In genomic region chr15:76338555-76339301, GRCh38 we compare ENCODE assay signal across 9 cellular contexts. TPM values are rescaled to one million over a fixed set of nuclear protein-coding genes. Genes with fewer than 3 reads are reported as not detected.
A peak's percentile ranks its signal among the peaks of the same experiment; 100 is the strongest.
DNase-seq lines count a peak whose midpoint lies in the region; ATAC-seq and TF ChIP-seq lines count a peak whose summit lies in the region.
"Had no signal": no experiment of that assay in that cellular context is flagged by ENCODE, and none has a peak within 500 bp of the region (broad histone marks: within the 10 kb centered on the region; RNA-seq: fewer than 3 reads in every experiment).

No MANE protein-coding gene starts in this region.

- peaks cover 56 to 75% (median 71%) of the 10 kb centered on the region in 3 donors for H3K4me1 Mint-ChIP-seq in CD8-positive, alpha-beta memory T cell
- peaks cover 63% of the 10 kb centered on the region for H3K4me1 Mint-ChIP-seq in activated naive CD8-positive, alpha-beta T cell treated with anti-CD3 and anti-CD28 coated beads, Interleukin-2, amount 50 U/mL, for 24 hours

- peaks cover 0 to 6% (median 2%) of the 10 kb centered on the region in 5 donors for H3K9me3 Mint-ChIP-seq in CD8-positive, alpha-beta memory T cell
- no peaks in the 10 kb centered on the region for H3K9me3 Mint-ChIP-seq in activated naive CD8-positive, alpha-beta T cell treated with anti-CD3 and anti-CD28 coated beads, Interleukin-2, amount 50 U/mL, for 24 hours

- no peaks in the 10 kb centered on the region for H3K9me3 ChIP-seq in CD8-positive, alpha-beta memory T cell (ENCODE audit: low read length)
- H3K9me3 ChIP-seq in HCT116 (ENCODE audit: control insufficient read depth in 1 of 2, insufficient read depth in 1 of 2, low read depth in 1 of 2, low read length in 2 of 2) (no peaks in the 10 kb centered on the region), neural cell (ENCODE audit: low read length) (peaks cover 4% of the 10 kb centered on the region)
- H3K9me3 ChIP-seq: lower lobe of right lung had no signal

- intact Hi-C loops in HCT116 (cut with micrococcal nuclease): loop anchor here (10.0 kb wide), 1 partner anchor 506 kb away; no protein-coding TSS in a partner anchor

- no peaks in the 10 kb centered on the region for H3K36me3 ChIP-seq in CD8-positive, alpha-beta memory T cell (ENCODE audit: insufficient read depth, low read length)
- H3K36me3 ChIP-seq in HCT116 (ENCODE audit: control insufficient read depth in 1 of 2, insufficient read depth in 2 of 2, low read length in 2 of 2) (peaks cover 0 to 4% of the 10 kb centered on the region in 2 experiments; a peak in 2 of 4 replicates), neural cell (ENCODE audit: insufficient read depth, low read length) (no peaks in the 10 kb centered on the region)
- H3K36me3 ChIP-seq: lower lobe of right lung had no signal

- peak overlapping the region; percentile 65 to 91 (median 86) for H3K4me3 Mint-ChIP-seq in CD8-positive, alpha-beta memory T cell
- H3K4me3 Mint-ChIP-seq in activated naive CD8-positive, alpha-beta T cell treated with anti-CD3 and anti-CD28 coated beads, Interleukin-2, amount 50 U/mL, for 24 hours: peak overlapping the region; percentile 80

- no peak overlapping the region for H3K9ac ChIP-seq in HCT116 (ENCODE audit: low read length)
- H3K9ac ChIP-seq in neural cell (ENCODE audit: low read length): no peak overlapping the region

- no peak for ATAC-seq in HCT116
- ATAC-seq in activated naive CD8-positive, alpha-beta T cell treated with anti-CD3 and anti-CD28 coated beads, Interleukin-2, amount 50 U/mL, for 24 hours: no peak
- ATAC-seq in HG02571 (IDR thresholded peaks at IDR 0.05; ENCODE audit: unreplicated experiment): no peak
- no peak for ATAC-seq in GM21723 (IDR thresholded peaks at IDR 0.05; ENCODE audit: unreplicated experiment)

- peak overlapping the region; percentile 8 for H3K27ac ChIP-seq in CD8-positive, alpha-beta memory T cell (ENCODE audit: low read depth, low read length)
- H3K27ac ChIP-seq in HCT116 (ENCODE audit: low read depth, low read length): no peak overlapping the region; the same call in 1 of the 2 replicates
- H3K27ac ChIP-seq in neural cell (ENCODE audit: low read length): no peak overlapping the region
- H3K27ac ChIP-seq: lower lobe of right lung had no signal

- H3F3A ChIP-seq in neural cell (ENCODE audit: insufficient read depth, low read length, poor library complexity, severe bottlenecking): no peaks in the 10 kb centered on the region

- H3K4me3 ChIP-seq in CD8-positive, alpha-beta memory T cell (ENCODE audit: low read length): peak overlapping the region; percentile 25
- H3K4me3 ChIP-seq in HCT116 (replicated peaks in 1 of 2; ENCODE audit: low read depth in 1 of 2, low read length in 2 of 2) (no peak overlapping the region), neural cell (ENCODE audit: low read length) (no peak overlapping the region)

- CTCF ChIA-PET in CD8-positive, alpha-beta memory T cell (lab: Charles Lee): no interaction called here
- CTCF ChIA-PET in HCT116 (lab: Charles Lee): no interaction called here

- peaks cover 58% of the 10 kb centered on the region for H3K4me1 ChIP-seq in CD8-positive, alpha-beta memory T cell (ENCODE audit: insufficient read depth, low read length)
- peaks cover 10 to 25% of the 10 kb centered on the region in 2 experiments; a peak in 3 of 4 replicates for H3K4me1 ChIP-seq in HCT116 (ENCODE audit: control insufficient read depth in 1 of 2, insufficient read depth in 2 of 2, low read length in 2 of 2)

- H4K20me1 ChIP-seq in HCT116 (ENCODE audit: insufficient read depth) (no peaks in the 10 kb centered on the region), neural cell (ENCODE audit: insufficient read depth) (no peaks in the 10 kb centered on the region)

- RAD21 ChIA-PET in HCT116 (lab: Charles Lee; ENCODE audit: low non-redundant PET in 1 of 2, low total read pairs in 2 of 2, uncharacterized antibody in 2 of 2, unreplicated experiment in 2 of 2): no interaction called here

- POLR2A ChIA-PET in CD8-positive, alpha-beta memory T cell (lab: Charles Lee): no interaction called here
- POLR2A ChIA-PET in HCT116 (lab: Charles Lee): no interaction called here

- H3K79me2 ChIP-seq in HCT116 (ENCODE audit: insufficient read depth, low read length) (peaks cover 11% of the 10 kb centered on the region), neural cell (replicated peaks; ENCODE audit: insufficient read depth, low read length) (no peaks in the 10 kb centered on the region)

- no peak overlapping the region for H3K4me2 ChIP-seq in HCT116 (ENCODE audit: low read length)
- no peak overlapping the region for H3K4me2 ChIP-seq in neural cell (ENCODE audit: low read length)

- peak overlapping the region in 2 of 8 donors; percentile 8 to 41 for H3K27ac Mint-ChIP-seq in CD8-positive, alpha-beta memory T cell
- no peak overlapping the region for H3K27ac Mint-ChIP-seq in activated naive CD8-positive, alpha-beta T cell treated with anti-CD3 and anti-CD28 coated beads, Interleukin-2, amount 50 U/mL, for 24 hours

- no peak for TF ChIP-seq EP300 in neural cell (conservative IDR thresholded peaks at IDR 0.05; ENCODE audit: poor library complexity, severe bottlenecking)

- H3K9me2 ChIP-seq in HCT116 (ENCODE audit: insufficient read depth) (no peaks in the 10 kb centered on the region), neural cell (ENCODE audit: insufficient read depth, low read length) (no peaks in the 10 kb centered on the region)

- peaks cover 82 to 83% of the 10 kb centered on the region in 2 donors for H3K27me3 Mint-ChIP-seq in CD8-positive, alpha-beta memory T cell
- H3K27me3 Mint-ChIP-seq in activated naive CD8-positive, alpha-beta T cell treated with anti-CD3 and anti-CD28 coated beads, Interleukin-2, amount 50 U/mL, for 24 hours: peaks cover 82% of the 10 kb centered on the region

- H3K36me3 Mint-ChIP-seq in CD8-positive, alpha-beta memory T cell: no peaks in the 10 kb centered on the region
- H3K36me3 Mint-ChIP-seq in activated naive CD8-positive, alpha-beta T cell treated with anti-CD3 and anti-CD28 coated beads, Interleukin-2, amount 50 U/mL, for 24 hours (ENCODE audit: low read depth): no peaks in the 10 kb centered on the region

- TF ChIP-seq CTCF in HCT116 (IDR thresholded peaks at IDR 0.05 in 2 of 3, conservative IDR thresholded peaks at IDR 0.05 in 1 of 3; ENCODE audit: borderline replicate concordance in 1 of 3, insufficient read depth in 1 of 3, low read depth in 2 of 3, low read length in 2 of 3) (no peak), neural cell (IDR thresholded peaks at IDR 0.05; ENCODE audit: poor library complexity, severe bottlenecking) (no peak)

- no peak for TF ChIP-seq POLR2A in HCT116 (IDR thresholded peaks at IDR 0.05; ENCODE audit: borderline replicate concordance, extremely low read depth, insufficient read depth, insufficient read length)

- TF ChIP-seq RAD21 in HCT116 (IDR thresholded peaks at IDR 0.05; ENCODE audit: low read depth) (no peak), neural cell (conservative IDR thresholded peaks at IDR 0.05) (no peak)

- H3K27me3 ChIP-seq in CD8-positive, alpha-beta memory T cell (ENCODE audit: insufficient read depth, low read length, poor library complexity, severe bottlenecking): peaks cover 74% of the 10 kb centered on the region
- H3K27me3 ChIP-seq in HCT116 (ENCODE audit: insufficient read depth, low read length) (no peaks in the 10 kb centered on the region), neural cell (ENCODE audit: insufficient read depth, low read depth, low read length) (peaks cover 100% of the 10 kb centered on the region)

- no peak overlapping the region for H2AFZ ChIP-seq in HCT116 (ENCODE audit: low read depth, low read length, poor library complexity, severe bottlenecking)
- no peak overlapping the region for H2AFZ ChIP-seq in neural cell (ENCODE audit: low read depth, low read length)

- TSS peak; percentile 26 for BruUV-seq in HCT116 (replicated peaks; lab: Mats Ljungman, UMichigan)

- no peak for DNase-seq in CD8-positive, alpha-beta memory T cell
- DNase-seq in HCT116 (ENCODE audit: low read depth, low spot score) (no peak), NCI-H774 (lab: John Stamatoyannopoulos, UW) (no peak), NCI-H1930 (lab: John Stamatoyannopoulos, UW) (no peak)
- no peak for DNase-seq in activated naive CD8-positive, alpha-beta T cell treated with anti-CD3 and anti-CD28 coated beads, Interleukin-2, amount 50 U/mL, for 24 hours

TF ChIP-seq in HCT116, 20 proteins besides CTCF, POLR2A, EP300 and RAD21 (continues in another document):
- TF ChIP-seq MAX (IDR thresholded peaks at IDR 0.05): no peak
- TF ChIP-seq FOSL1 (IDR thresholded peaks at IDR 0.05; ENCODE audit: low read depth): no peak
- no peak for TF ChIP-seq ATF3 (IDR thresholded peaks at IDR 0.05)
- TF ChIP-seq JUND (IDR thresholded peaks at IDR 0.05): no peak
- TF ChIP-seq CBX3 (IDR thresholded peaks at IDR 0.05; ENCODE audit: low read depth): no peak
- TF ChIP-seq ZFX (IDR thresholded peaks at IDR 0.05): no peak

TF ChIP-seq in neural cell, 6 proteins besides CTCF, POLR2A, EP300 and RAD21 (continues in another document):
- TF ChIP-seq TAF1 (IDR thresholded peaks at IDR 0.05; ENCODE audit: low read depth): no peak

RNA-seq across cellular contexts. Expression of gene ISL2, which starts 2.2 kb away (rescaled TPM):
- total RNA-seq in CD8-positive, alpha-beta memory T cell: under 1 TPM; 0.15 to 0.22 TPM
- polyA plus RNA-seq in CD8-positive, alpha-beta memory T cell: not detected
- 11.6 TPM for total RNA-seq in HCT116 (2021; ENCODE audit: unreplicated experiment)
- 7.9 and 9.4 TPM in 2 replicates for polyA plus RNA-seq in HCT116 (2012)
- not detected in 2 replicates for polyA plus RNA-seq in neural cell
- polyA minus RNA-seq in neural cell: not detected in 2 replicates

RNA-seq across cellular contexts. Expression of gene ETFA, which starts 27.5 kb away (rescaled TPM):
- 100 to 1,000 TPM; 176 to 178 TPM for total RNA-seq in CD8-positive, alpha-beta memory T cell
- polyA plus RNA-seq in CD8-positive, alpha-beta memory T cell: 122 TPM
- 144 TPM for total RNA-seq in HCT116 (2021; ENCODE audit: unreplicated experiment)
- 128 and 165 TPM in 2 replicates for polyA plus RNA-seq in HCT116 (2012)
- polyA plus RNA-seq in neural cell: 145 and 147 TPM in 2 replicates
- polyA minus RNA-seq in neural cell: 89.4 and 93.5 TPM in 2 replicates

Comparison
In these comparisons a context has a peak if more than half of its experiments do, and no peak if none do; other contexts are left out.
1. RNA of gene ISL2, which starts 2.2 kb away (total RNA-seq): 11.6 TPM in HCT116 (single experiment); 0.15 to 0.22 TPM in CD8-positive, alpha-beta memory T cell; every median in the first group is over 10 times any median in the second.